Comparison of ENCODE assay signal across 17 cellular contexts in the genomic region with DNA sequence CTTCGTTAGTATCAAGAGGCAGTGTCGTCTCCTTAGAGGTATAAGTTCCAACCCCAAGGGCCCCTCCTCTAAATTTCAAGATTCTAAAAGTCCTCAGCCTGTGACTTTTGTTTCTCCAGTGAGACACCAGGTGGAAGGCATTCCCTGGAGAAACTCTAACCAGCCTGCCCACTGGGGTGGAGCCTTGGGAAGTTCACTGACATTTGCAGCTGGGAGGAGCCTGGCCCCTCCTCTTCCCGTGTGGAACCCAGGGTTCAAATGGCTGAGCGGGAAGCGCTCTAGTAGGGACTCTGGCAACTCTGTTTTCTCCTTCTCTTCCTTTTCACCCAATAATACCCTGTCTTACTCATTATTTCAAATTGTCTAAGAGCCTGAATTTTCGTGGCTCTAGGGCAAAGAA.
"Had no signal": no experiment of that assay in that cellular context is flagged by ENCODE, and none has a peak within 500 bp of the region (broad histone marks: within the 10 kb centered on the region; RNA-seq: fewer than 3 reads in every experiment).

No MANE protein-coding gene starts in this region.

- H3K36me3 Mint-ChIP-seq: activated naive CD8-positive, alpha-beta T cell treated with anti-CD3 and anti-CD28 coated beads for 36 hours; mesothelial cell of epicardium; T-cell had no signal

- H3K4me3 Mint-ChIP-seq: activated naive CD8-positive, alpha-beta T cell treated with anti-CD3 and anti-CD28 coated beads for 36 hours; mesothelial cell of epicardium; stimulated activated naive CD8-positive, alpha-beta T cell treated with anti-CD3 and anti-CD28 coated beads, Interleukin-15, Interleukin-2, amounts not matched to agents 100 ng/mL and 50 ng/mL, for 24 hours; T-cell had no signal

- H3K4me3 ChIP-seq: body of pancreas, colonic mucosa, lower lobe of right lung, right lobe of liver had no signal

- H3K27ac Mint-ChIP-seq: activated naive CD8-positive, alpha-beta T cell treated with anti-CD3 and anti-CD28 coated beads for 36 hours; mesothelial cell of epicardium; stimulated activated naive CD8-positive, alpha-beta T cell treated with anti-CD3 and anti-CD28 coated beads, Interleukin-15, Interleukin-2, amounts not matched to agents 100 ng/mL and 50 ng/mL, for 24 hours; T-cell had no signal

- H3K27ac ChIP-seq: body of pancreas, colonic mucosa, lower lobe of right lung, right lobe of liver, WERI-Rb-1 had no signal

- H3K4me1 ChIP-seq: body of pancreas, colonic mucosa, lower lobe of right lung, right lobe of liver had no signal

- H3K4me1 Mint-ChIP-seq: activated naive CD8-positive, alpha-beta T cell treated with anti-CD3 and anti-CD28 coated beads for 36 hours; mesothelial cell of epicardium; T-cell had no signal

- DNase-seq: activated CD4-positive, alpha-beta T cell treated with anti-CD3 and anti-CD28 coated beads for 4 hours; activated CD8-positive, alpha-beta memory T cell treated with anti-CD3 and anti-CD28 coated beads for 24 hours; activated gamma-delta T cell treated with Interleukin-2 at 50 U/mL for 16 hours; activated naive CD8-positive, alpha-beta T cell treated with anti-CD3 and anti-CD28 coated beads for 36 hours; amygdala; body of pancreas; caudate nucleus; colonic mucosa; left colon; lower lobe of right lung; right lobe of liver; T-cell; T-helper 9 cell; WERI-Rb-1 had no signal

- H3K27me3 Mint-ChIP-seq: activated naive CD8-positive, alpha-beta T cell treated with anti-CD3 and anti-CD28 coated beads for 36 hours; stimulated activated naive CD8-positive, alpha-beta T cell treated with anti-CD3 and anti-CD28 coated beads, Interleukin-15, Interleukin-2, amounts not matched to agents 100 ng/mL and 50 ng/mL, for 24 hours; T-cell had no signal

- H3K9me3 Mint-ChIP-seq: activated naive CD8-positive, alpha-beta T cell treated with anti-CD3 and anti-CD28 coated beads for 36 hours; stimulated activated naive CD8-positive, alpha-beta T cell treated with anti-CD3 and anti-CD28 coated beads, Interleukin-15, Interleukin-2, amounts not matched to agents 100 ng/mL and 50 ng/mL, for 24 hours; T-cell had no signal

- H3K36me3 ChIP-seq: colonic mucosa, lower lobe of right lung, right lobe of liver, WERI-Rb-1 had no signal

- H3K27me3 ChIP-seq: body of pancreas, colonic mucosa, right lobe of liver had no signal

- H3K9me3 ChIP-seq: body of pancreas, colonic mucosa, lower lobe of right lung, right lobe of liver had no signal

- ATAC-seq: body of pancreas, esophagus mucosa, left colon, lower lobe of right lung, right lobe of liver, T-cell had no signal
